ENCODE assay signal across 8 cellular contexts in the genomic region with DNA sequence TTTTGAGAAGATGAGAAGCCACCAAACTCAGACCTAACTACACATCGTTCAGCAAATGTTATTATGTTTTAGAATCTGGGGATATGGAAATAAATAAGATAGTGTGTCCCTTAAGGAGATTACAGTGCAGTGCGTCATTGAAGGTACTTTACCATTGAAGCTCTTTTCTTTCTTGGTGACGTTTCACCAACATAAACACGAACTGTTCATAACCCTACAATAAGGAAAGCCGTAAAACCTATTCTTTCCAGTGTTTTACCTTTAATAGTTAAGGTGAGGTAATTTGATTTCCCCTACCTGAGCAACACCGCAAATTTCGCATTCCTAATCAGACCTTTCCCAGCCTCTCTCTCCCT. TPM values are rescaled to one million over a fixed set of nuclear protein-coding genes. Genes with fewer than 3 reads are reported as not detected.
A peak's percentile ranks its signal among the peaks of the same experiment; 100 is the strongest.
DNase-seq lines count a peak whose midpoint lies in the region; ATAC-seq and TF ChIP-seq lines count a peak whose summit lies in the region.

No MANE protein-coding gene starts in this region.

- H3K9me3 ChIP-seq in Peyer's patch (no peaks in the 10 kb centered on the region), skeletal muscle satellite cell (replicated peaks; ENCODE audit: low read length) (no peaks in the 10 kb centered on the region)

- POLR2A ChIA-PET in activated CD4-positive, alpha-beta T cell treated with anti-CD3 and anti-CD28 coated beads, Interleukin-2, amount 10 ng/mL, durations not matched to agents 7 days and 5 days (lab: Charles Lee): no interaction called here

- H3K27ac Mint-ChIP-seq in activated CD4-positive, alpha-beta T cell treated with anti-CD3 and anti-CD28 coated beads, Interleukin-2, amount 10 ng/mL, durations not matched to agents 7 days and 5 days: peak overlapping the region; percentile 99

- H3K4me3 Mint-ChIP-seq in activated CD4-positive, alpha-beta T cell treated with anti-CD3 and anti-CD28 coated beads, Interleukin-2, amount 10 ng/mL, durations not matched to agents 7 days and 5 days: peak overlapping the region; percentile 97

- H3K27ac ChIP-seq in Peyer's patch: peak overlapping the region; percentile 82 to 89 (median 86)

- peak overlapping the region; percentile 90 for H3K4me2 ChIP-seq in skeletal muscle satellite cell (ENCODE audit: low read length)

- TF ChIP-seq CTCF in Peyer's patch (IDR thresholded peaks at IDR 0.05) (no peak), fibroblast of pulmonary artery (IDR thresholded peaks at IDR 0.05; ENCODE audit: low read length, missing control alignments) (no peak)

- CTCF ChIA-PET in activated CD4-positive, alpha-beta T cell treated with anti-CD3 and anti-CD28 coated beads, Interleukin-2, amount 10 ng/mL, durations not matched to agents 7 days and 5 days (lab: Charles Lee): interaction anchor here (0.6 to 1.8 kb wide), 3 partner anchors 14 to 71 kb away, joined by 3 to 5 read pairs (median 3); no protein-coding TSS in a partner anchor

- H3K4me1 ChIP-seq in Peyer's patch (peaks cover 0 to 10% (median 5%) of the 10 kb centered on the region in 4 donors), skeletal muscle satellite cell (ENCODE audit: control insufficient read depth, insufficient read depth, low read length) (no peaks in the 10 kb centered on the region)

- H3K4me3 ChIP-seq in Peyer's patch (peak overlapping the region; percentile 60 to 94 (median 66)), fibroblast of pulmonary artery (replicated peaks; ENCODE audit: low read depth, low read length) (peak overlapping the region; percentile 91), skeletal muscle satellite cell (ENCODE audit: low read length) (peak overlapping the region; percentile 78)

- H3K27me3 Mint-ChIP-seq in activated CD4-positive, alpha-beta T cell treated with anti-CD3 and anti-CD28 coated beads, Interleukin-2, amount 10 ng/mL, durations not matched to agents 7 days and 5 days: peaks cover 15% of the 10 kb centered on the region

- H3K4me1 Mint-ChIP-seq in activated CD4-positive, alpha-beta T cell treated with anti-CD3 and anti-CD28 coated beads, Interleukin-2, amount 10 ng/mL, durations not matched to agents 7 days and 5 days: peaks cover 24% of the 10 kb centered on the region

- H3K36me3 ChIP-seq in Peyer's patch (peaks cover 0 to 4% (median 0%) of the 10 kb centered on the region in 3 donors), skeletal muscle satellite cell (ENCODE audit: insufficient read depth, low read length) (peaks cover 19% of the 10 kb centered on the region)

- H3K9me3 Mint-ChIP-seq in activated CD4-positive, alpha-beta T cell treated with anti-CD3 and anti-CD28 coated beads, Interleukin-2, amount 10 ng/mL, durations not matched to agents 7 days and 5 days: no peaks in the 10 kb centered on the region

- peaks cover 15% of the 10 kb centered on the region for H3K36me3 Mint-ChIP-seq in activated CD4-positive, alpha-beta T cell treated with anti-CD3 and anti-CD28 coated beads, Interleukin-2, amount 10 ng/mL, durations not matched to agents 7 days and 5 days (ENCODE audit: low read depth)

- H3K9ac ChIP-seq in skeletal muscle satellite cell (ENCODE audit: low read depth, low read length): peak overlapping the region; percentile 92

- no peak for ATAC-seq in GM21447 (IDR thresholded peaks at IDR 0.05; ENCODE audit: unreplicated experiment)
- no peak for ATAC-seq in GM19397 (IDR thresholded peaks at IDR 0.05; ENCODE audit: unreplicated experiment)

- no peak for TF ChIP-seq POLR2A in Peyer's patch (IDR thresholded peaks at IDR 0.05)

- DNase-seq in activated CD4-positive, alpha-beta T cell treated with anti-CD3 and anti-CD28 coated beads, Interleukin-2, amount 10 ng/mL, durations not matched to agents 7 days and 5 days: no peak
- no peak for DNase-seq in activated CD4-positive, alpha-beta T cell treated with anti-CD3 and anti-CD28 coated beads, Interleukin-2, amount 50 U/mL, for 1 hour
- DNase-seq in Peyer's patch (no peak), fibroblast of pulmonary artery (ENCODE audit: low read depth) (peak; percentile 1), OCI-M1 (lab: John Stamatoyannopoulos, UW) (no peak)

- H3K27me3 ChIP-seq in Peyer's patch (no peaks in the 10 kb centered on the region), skeletal muscle satellite cell (ENCODE audit: control insufficient read depth, insufficient read depth, low read length) (peaks cover 6% of the 10 kb centered on the region)

RNA-seq across cellular contexts. Expression of a gene that starts 0.8 kb away (rescaled TPM):
- total RNA-seq in activated CD4-positive, alpha-beta T cell treated with anti-CD3 and anti-CD28 coated beads, Interleukin-2, amount 10 ng/mL, durations not matched to agents 7 days and 5 days: 10 to 100 TPM; 38.2 to 40.0 TPM
- 100 to 1,000 TPM in 1 of 4 donors, 10 to 100 TPM in 3; 12.4 to 108 (median 37.7) TPM for total RNA-seq in Peyer's patch
- 15.5 and 22.1 TPM in 2 replicates for total RNA-seq in skeletal muscle satellite cell (2012; rRNA removed)
